In the genomic region with DNA sequence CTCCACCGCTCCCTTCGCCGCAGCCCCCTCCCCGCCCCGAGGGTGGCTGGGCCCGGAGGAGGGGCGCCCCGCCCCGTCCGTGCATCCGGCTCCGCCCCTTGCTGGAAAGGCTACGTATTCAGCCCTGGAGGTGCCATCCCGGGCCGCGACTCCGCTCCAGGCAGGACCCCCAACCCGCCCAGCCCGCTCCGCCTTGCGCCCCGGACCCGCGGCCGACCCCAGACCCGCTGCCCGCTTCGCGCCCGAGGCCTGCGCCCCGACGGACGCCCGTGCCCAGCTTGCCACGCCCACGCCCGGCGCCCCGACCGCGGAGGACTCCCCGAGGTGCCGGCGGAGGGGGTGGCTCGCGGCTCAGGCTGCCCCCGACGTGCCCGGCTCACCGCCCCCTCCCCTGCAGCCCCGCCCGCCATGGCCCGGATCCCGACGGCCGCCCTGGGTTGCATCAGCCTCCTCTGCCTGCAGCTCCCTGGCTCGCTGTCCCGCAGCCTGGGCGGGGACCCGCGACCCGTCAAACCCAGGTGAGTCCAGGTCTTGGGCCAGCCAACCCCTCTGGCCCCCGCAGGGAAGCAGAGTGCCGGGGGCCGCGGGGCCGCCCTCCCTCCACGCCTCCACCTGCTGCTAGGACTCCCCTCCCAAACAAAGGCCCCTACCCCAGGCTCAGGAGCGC, we compare ENCODE assay signal across 8 cellular contexts. TPM values are rescaled to one million over a fixed set of nuclear protein-coding genes. Genes with fewer than 3 reads are reported as not detected.
DNase-seq lines count a peak whose midpoint lies in the region; ATAC-seq and TF ChIP-seq lines count a peak whose summit lies in the region.

Gene ADM2 (plus strand): TSS at position 104 of the 667 bp plus-strand sequence. CDS start 305 bp downstream, at position 409.

- H3K36me3 ChIP-seq in Peyer's patch, result no peaks in the 10 kb centered on the region
- no peaks in the 10 kb centered on the region for H3K36me3 ChIP-seq in iPS-15b (ENCODE audit: control insufficient read depth, insufficient read depth, low read length)

- TF ChIP-seq CTCF in Peyer's patch (IDR thresholded peaks at IDR 0.05), result no peak

- no peaks in the 10 kb centered on the region for H3K36me3 Mint-ChIP-seq in activated naive CD8-positive, alpha-beta T cell treated with anti-CD3 and anti-CD28 coated beads for 36 hours

- DNase-seq in CMK (ENCODE audit: low read depth) (peak; percentile 50), Peyer's patch (peak; percentile 61 to 85 (median 70)), NCI-H1092 (lab: John Stamatoyannopoulos, UW) (no peak), NCI-H2171 (lab: John Stamatoyannopoulos, UW) (no peak)
- DNase-seq in activated naive CD8-positive, alpha-beta T cell treated with anti-CD3 and anti-CD28 coated beads for 36 hours, result peak; percentile 69
- peak; percentile 66 for DNase-seq in stimulated activated CD4-positive, alpha-beta T cell treated with anti-CD3 and anti-CD28 coated beads, Interleukin-4, amount 100 ng/mL, for 24 hours

- H3K9ac ChIP-seq in iPS-15b (ENCODE audit: low read depth, low read length), result peak within 1 kb of the TSS; percentile 47

- no peak for TF ChIP-seq POLR2A in Peyer's patch (IDR thresholded peaks at IDR 0.05)

- peak within 1 kb of the TSS; percentile 30 to 85 (median 75) for H3K27ac ChIP-seq in Peyer's patch

- H3K4me1 ChIP-seq in Peyer's patch (peaks cover 0 to 41% (median 20%) of the 10 kb centered on the region in 4 donors), iPS-15b (ENCODE audit: control insufficient read depth, insufficient read depth, low read length) (no peaks in the 10 kb centered on the region)

- no peak for ATAC-seq in GM19395 (IDR thresholded peaks at IDR 0.05; ENCODE audit: unreplicated experiment)

- H3K27ac Mint-ChIP-seq in activated naive CD8-positive, alpha-beta T cell treated with anti-CD3 and anti-CD28 coated beads for 36 hours, result peak within 1 kb of the TSS; percentile 63

- H3K27me3 ChIP-seq in Peyer's patch (peaks cover 0 to 22% of the 10 kb centered on the region in 2 donors), iPS-15b (ENCODE audit: control insufficient read depth, insufficient read depth, low read length) (peaks cover 10% of the 10 kb centered on the region)

- peak within 1 kb of the TSS; percentile 81 for H3K4me3 Mint-ChIP-seq in activated naive CD8-positive, alpha-beta T cell treated with anti-CD3 and anti-CD28 coated beads for 36 hours

- peaks cover 4% of the 10 kb centered on the region for H3K4me1 Mint-ChIP-seq in activated naive CD8-positive, alpha-beta T cell treated with anti-CD3 and anti-CD28 coated beads for 36 hours

- no peaks in the 10 kb centered on the region for H3K9me3 Mint-ChIP-seq in activated naive CD8-positive, alpha-beta T cell treated with anti-CD3 and anti-CD28 coated beads for 36 hours

- peaks cover 7% of the 10 kb centered on the region for H3K27me3 Mint-ChIP-seq in activated naive CD8-positive, alpha-beta T cell treated with anti-CD3 and anti-CD28 coated beads for 36 hours

- H3K9me3 ChIP-seq in Peyer's patch (no peaks in the 10 kb centered on the region), iPS-15b (ENCODE audit: control insufficient read depth, insufficient read depth, low read length) (no peaks in the 10 kb centered on the region)

- peak within 1 kb of the TSS; percentile 61 to 94 (median 71) for H3K4me3 ChIP-seq in Peyer's patch
- H3K4me3 ChIP-seq in iPS-15b (ENCODE audit: low read depth, low read length), result peak within 1 kb of the TSS; percentile 60

RNA-seq across cellular contexts. Expression of gene ADM2, which starts in this region (rescaled TPM):
- 1 to 10 TPM in 3 of 4 donors, under 1 TPM in 1; 0.83 to 8.4 (median 5.8) TPM for total RNA-seq in Peyer's patch
- total RNA-seq in activated naive CD8-positive, alpha-beta T cell treated with anti-CD3 and anti-CD28 coated beads for 36 hours, result 1 to 10 TPM; 6.7 to 7.5 TPM

Comparison
In these comparisons a context has a peak if more than half of its experiments do, and no peak if none do; other contexts are left out.
1. DNase-seq: peak in CMK (single experiment), Peyer's patch (3 of 3), activated naive CD8-positive, alpha-beta T cell treated with anti-CD3 and anti-CD28 coated beads for 36 hours (single experiment) and stimulated activated CD4-positive, alpha-beta T cell treated with anti-CD3 and anti-CD28 coated beads, Interleukin-4, amount 100 ng/mL, for 24 hours (single experiment); none in NCI-H1092 (single experiment) and NCI-H2171 (single experiment).